ENCODE assay signal across 6 cellular contexts in genomic region chr11:503179-503981, GRCh38. TPM values are rescaled to one million over a fixed set of nuclear protein-coding genes. Genes with fewer than 3 reads are reported as not detected.
DNase-seq lines count a peak whose midpoint lies in the region; TF ChIP-seq lines count a peak whose summit lies in the region.

No MANE protein-coding gene starts in this region.

- peak overlapping the region; percentile 77; the same call in 1 of the 2 replicates for H3K4me2 ChIP-seq in OCI-LY1 (ENCODE audit: low read length)
- no peak overlapping the region for H3K4me2 ChIP-seq in SK-N-SH

- H3K27ac ChIP-seq in AG04450 (ENCODE audit: low read depth, low read length) (no peak overlapping the region), OCI-LY1 (ENCODE audit: low read depth, low read length, poor library complexity, severe bottlenecking) (no peak overlapping the region), suprapubic skin (peak overlapping the region; percentile 100), SK-N-SH (ENCODE audit: low read depth in 2 of 2, low read length in 1 of 2) (no peak overlapping the region; a peak in 1 of 4 replicates)

- H3K4me1 ChIP-seq in OCI-LY1 (ENCODE audit: insufficient read depth, low read length, severe bottlenecking) (peaks cover 30% of the 10 kb centered on the region), suprapubic skin (peaks cover 47% of the 10 kb centered on the region), SK-N-SH (ENCODE audit: control insufficient read depth in 1 of 2, insufficient read depth in 2 of 2, low read depth in 1 of 2, low read length in 1 of 2) (peaks cover 7 to 9% of the 10 kb centered on the region in 2 experiments; a peak in 2 of 4 replicates)

- DNase-seq in AG04450 (ENCODE audit: low read depth, low spot score), result no peak
- DNase-seq in foreskin fibroblast, result peak; percentile 34 to 82
- peak; percentile 90 for DNase-seq in suprapubic skin (ENCODE audit: low spot score in 2 of 2)
- DNase-seq in SK-N-SH, result no peak
- DNase-seq in NCI-H774 (lab: John Stamatoyannopoulos, UW), result no peak

- no peaks in the 10 kb centered on the region for H4K20me1 ChIP-seq in OCI-LY1 (ENCODE audit: insufficient read depth, low read length)
- H4K20me1 ChIP-seq in SK-N-SH (ENCODE audit: insufficient read depth), result 0 out of 2 replicates have a peak, but pooled peaks cover 7% of the 10 kb centered on the region

- no peak for TF ChIP-seq EP300 in suprapubic skin (IDR thresholded peaks at IDR 0.05)
- no peak for TF ChIP-seq EP300 in SK-N-SH (IDR thresholded peaks at IDR 0.05; ENCODE audit: borderline replicate concordance in 1 of 2, low read depth in 1 of 2, low read length in 1 of 2)

- H3K27me3 ChIP-seq in AG04450 (ENCODE audit: control insufficient read depth, insufficient read depth, low read length) (no peaks in the 10 kb centered on the region), OCI-LY1 (ENCODE audit: insufficient read depth, low read length) (no peaks in the 10 kb centered on the region), suprapubic skin (no peaks in the 10 kb centered on the region), SK-N-SH (ENCODE audit: insufficient read depth) (no peaks in the 10 kb centered on the region)

- no peak for TF ChIP-seq CTCF in AG04450 (IDR thresholded peaks at IDR 0.05; ENCODE audit: low read depth, low read length)
- no peak for TF ChIP-seq CTCF in OCI-LY1 (IDR thresholded peaks at IDR 0.05; ENCODE audit: low read length)
- no peak for TF ChIP-seq CTCF in foreskin fibroblast (IDR thresholded peaks at IDR 0.05; ENCODE audit: low read depth, low read length)
- TF ChIP-seq CTCF in suprapubic skin (IDR thresholded peaks at IDR 0.05), result no peak
- no peak for TF ChIP-seq CTCF in SK-N-SH (IDR thresholded peaks at IDR 0.05)

- peak overlapping the region; percentile 15; the same call in 1 of the 2 replicates for H3K9ac ChIP-seq in OCI-LY1 (ENCODE audit: low read length)
- no peak overlapping the region for H3K9ac ChIP-seq in SK-N-SH

- POLR2A ChIA-PET in AG04450 (lab: Yijun Ruan, JAX), result no interaction called here
- POLR2A ChIA-PET in SK-N-SH (lab: Yijun Ruan, JAX), result no interaction called here

- no peaks in the 10 kb centered on the region for H3F3A ChIP-seq in OCI-LY1 (ENCODE audit: insufficient read depth, low read length)
- peaks cover 4% of the 10 kb centered on the region for H3F3A ChIP-seq in SK-N-SH (replicated peaks; ENCODE audit: insufficient read depth)

- H3K4me3 ChIP-seq in AG04450 (ENCODE audit: low read depth, low read length), result peak overlapping the region; percentile 58
- H3K4me3 ChIP-seq in OCI-LY1 (ENCODE audit: low read depth, low read length, poor library complexity, severe bottlenecking), result peak overlapping the region; percentile 84
- peak overlapping the region; percentile 58 to 93 for H3K4me3 ChIP-seq in foreskin fibroblast (ENCODE audit: low read depth in 1 of 2, low read length in 2 of 2)
- H3K4me3 ChIP-seq in suprapubic skin, result peak overlapping the region; percentile 83
- H3K4me3 ChIP-seq in SK-N-SH (ENCODE audit: low read depth in 2 of 2, low read length in 1 of 2), result no peak overlapping the region

- no peak for TF ChIP-seq POLR2A in suprapubic skin (IDR thresholded peaks at IDR 0.05)

- H3K9me2 ChIP-seq in OCI-LY1 (ENCODE audit: low read depth, low read length) (no peaks in the 10 kb centered on the region), SK-N-SH (no peaks in the 10 kb centered on the region)

- H2AFZ ChIP-seq in OCI-LY1 (ENCODE audit: low read length), result no peak overlapping the region
- no peak overlapping the region for H2AFZ ChIP-seq in SK-N-SH (ENCODE audit: low read depth)

- 16% methylated on average over 15 of the region's 24 CpGs for WGBS in suprapubic skin
- WGBS in SK-N-SH (ENCODE audit: low lambda C conversion rate), result 82% methylated on average over 14 of the region's 24 CpGs

- CTCF ChIA-PET in AG04450 (lab: Charles Lee) (no interaction called here), SK-N-SH (lab: Yijun Ruan, JAX) (interaction anchor here (0.7 to 1.5 kb wide), 2 partner anchors 16 to 51 kb away, joined by 4 read pairs; no protein-coding TSS in a partner anchor)

- peaks cover 9% of the 10 kb centered on the region; the same call in 1 of the 2 replicates for H3K9me3 ChIP-seq in AG04450 (ENCODE audit: control insufficient read depth, insufficient read depth, low read length)
- H3K9me3 ChIP-seq in OCI-LY1 (ENCODE audit: low read length), result no peaks in the 10 kb centered on the region
- no peaks in the 10 kb centered on the region for H3K9me3 ChIP-seq in suprapubic skin
- H3K9me3 ChIP-seq in SK-N-SH, result no peaks in the 10 kb centered on the region

- no peak for TF ChIP-seq RAD21 in SK-N-SH (IDR thresholded peaks at IDR 0.05; ENCODE audit: low read length)

- 0 out of 2 replicates have a peak, but pooled peaks cover 9% of the 10 kb centered on the region for H3K79me2 ChIP-seq in OCI-LY1 (ENCODE audit: insufficient read depth, low read length)
- H3K79me2 ChIP-seq in SK-N-SH (ENCODE audit: insufficient read depth), result peaks cover 51% of the 10 kb centered on the region

- peaks cover 38% of the 10 kb centered on the region for H3K36me3 ChIP-seq in OCI-LY1 (ENCODE audit: insufficient read depth, low read length)
- H3K36me3 ChIP-seq in suprapubic skin, result peaks cover 36% of the 10 kb centered on the region
- H3K36me3 ChIP-seq in SK-N-SH (replicated peaks in 1 of 2; ENCODE audit: control insufficient read depth in 1 of 2, insufficient read depth in 2 of 2, low read length in 1 of 2), result peaks cover 9 to 41% of the 10 kb centered on the region in 2 experiments

TF ChIP-seq in SK-N-SH, 30 proteins besides CTCF, POLR2A, EP300 and RAD21:
- TF ChIP-seq RFX5 (IDR thresholded peaks at IDR 0.05; ENCODE audit: low read length) (no peak), MEF2A (IDR thresholded peaks at IDR 0.05; ENCODE audit: borderline replicate concordance, low read depth) (no peak), EZH2phosphoT487 (IDR thresholded peaks at IDR 0.05; ENCODE audit: borderline replicate concordance, low read depth) (no peak), TCF12 (IDR thresholded peaks at IDR 0.05) (no peak), PBX3 (IDR thresholded peaks at IDR 0.05) (no peak), RCOR1 (IDR thresholded peaks at IDR 0.05; ENCODE audit: low read length) (no peak), MAX (IDR thresholded peaks at IDR 0.05; ENCODE audit: low read depth) (no peak), GATA2 (CRISPR knock-in tag; IDR thresholded peaks at IDR 0.05) (no peak)

RNA-seq across cellular contexts. Expression of gene RNH1, which starts 3.7 kb away (rescaled TPM):
- polyA plus RNA-seq in AG04450 (2011; rRNA removed) (98.6 and 168 TPM in 2 replicates), SK-N-SH (2012; rRNA removed) (135 and 147 TPM in 2 replicates)
- polyA minus RNA-seq in AG04450 (2011; rRNA and poly(A)+ RNA removed), result 54.2 and 75.4 TPM in 2 replicates
- 100 to 1,000 TPM; 378 to 392 (median 383) TPM for total RNA-seq in suprapubic skin
- polyA plus RNA-seq in SK-N-SH (2012; cell fraction: cytosol; rRNA removed), result 44.4 and 82.6 TPM in 2 replicates
- polyA plus RNA-seq in SK-N-SH (2012; cell fraction: nucleus; rRNA removed), result 176 and 213 TPM in 2 replicates

RNA-seq across cellular contexts. Expression of gene HRAS, which starts 32.0 kb away (rescaled TPM):
- 44.7 and 58.7 TPM in 2 replicates for polyA plus RNA-seq in AG04450 (2011; rRNA removed)
- polyA minus RNA-seq in AG04450 (2011; rRNA and poly(A)+ RNA removed), result 57.0 and 71.2 TPM in 2 replicates
- 100 to 1,000 TPM in 2 of 4 donors, 10 to 100 TPM in 2; 82.9 to 131 (median 96.2) TPM for total RNA-seq in suprapubic skin
- polyA plus RNA-seq in SK-N-SH (2012; rRNA removed), result 138 and 217 TPM in 2 replicates
- polyA plus RNA-seq in SK-N-SH (2012; cell fraction: cytosol; rRNA removed), result 95.3 and 125 TPM in 2 replicates
- 189 and 285 TPM in 2 replicates for polyA plus RNA-seq in SK-N-SH (2012; cell fraction: nucleus; rRNA removed)

RNA-seq across cellular contexts. Expression of gene LRRC56, which starts 33.9 kb away (rescaled TPM):
- polyA plus RNA-seq in AG04450 (2011; rRNA removed) (0.86 and 1.5 TPM in 2 replicates), SK-N-SH (2012; rRNA removed) (1.2 and 1.4 TPM in 2 replicates)
- 0.48 and 0.83 TPM in 2 replicates for polyA minus RNA-seq in AG04450 (2011; rRNA and poly(A)+ RNA removed)
- 1 to 10 TPM; 1.7 to 2.4 (median 2.1) TPM for total RNA-seq in suprapubic skin
- 0.30 and 0.52 TPM in 2 replicates for polyA plus RNA-seq in SK-N-SH (2012; cell fraction: cytosol; rRNA removed)
- polyA plus RNA-seq in SK-N-SH (2012; cell fraction: nucleus; rRNA removed), result 5.4 and 6.2 TPM in 2 replicates

RNA-seq across cellular contexts. Expression of gene PTDSS2, which starts 53.3 kb away (rescaled TPM):
- polyA plus RNA-seq in AG04450 (2011; rRNA removed), result 15.8 and 19.7 TPM in 2 replicates
- 23.7 and 37.1 TPM in 2 replicates for polyA minus RNA-seq in AG04450 (2011; rRNA and poly(A)+ RNA removed)
- total RNA-seq in suprapubic skin, result 10 to 100 TPM; 22.3 to 31.0 (median 25.3) TPM
- polyA plus RNA-seq in SK-N-SH (2012; rRNA removed), result 25.6 and 28.6 TPM in 2 replicates
- polyA plus RNA-seq in SK-N-SH (2012; cell fraction: cytosol; rRNA removed), result 10.9 and 14.9 TPM in 2 replicates
- 130 and 148 TPM in 2 replicates for polyA plus RNA-seq in SK-N-SH (2012; cell fraction: nucleus; rRNA removed)

RNA-seq across cellular contexts. Expression of gene LMNTD2, which starts 57.2 kb away (rescaled TPM):
- 0.32 and 0.67 TPM in 2 replicates for polyA plus RNA-seq in AG04450 (2011; rRNA removed)
- polyA minus RNA-seq in AG04450 (2011; rRNA and poly(A)+ RNA removed), result not detected in 2 replicates
- 10 to 100 TPM in 1 of 4 donors, 1 to 10 TPM in 3; 6.3 to 17.8 (median 8.7) TPM for total RNA-seq in suprapubic skin
- 2.4 and 2.6 TPM in 2 replicates for polyA plus RNA-seq in SK-N-SH (2012; rRNA removed)
- 0.60 and 1.3 TPM in 2 replicates for polyA plus RNA-seq in SK-N-SH (2012; cell fraction: cytosol; rRNA removed)
- 30.2 and 47.4 TPM in 2 replicates for polyA plus RNA-seq in SK-N-SH (2012; cell fraction: nucleus; rRNA removed)

Comparison
In these comparisons a context has a peak if more than half of its experiments do, and no peak if none do; other contexts are left out.
1. DNase-seq: peak in foreskin fibroblast (2 of 2) and suprapubic skin (2 of 2); none in AG04450 (single experiment), SK-N-SH (single experiment) and NCI-H774 (single experiment).
2. H3K4me3 ChIP-seq: peak in AG04450 (single experiment), OCI-LY1 (single experiment), foreskin fibroblast (2 of 2) and suprapubic skin (single experiment); none in SK-N-SH (0 of 2).